ENCODE assay signal across 13 cellular contexts in the genomic region with DNA sequence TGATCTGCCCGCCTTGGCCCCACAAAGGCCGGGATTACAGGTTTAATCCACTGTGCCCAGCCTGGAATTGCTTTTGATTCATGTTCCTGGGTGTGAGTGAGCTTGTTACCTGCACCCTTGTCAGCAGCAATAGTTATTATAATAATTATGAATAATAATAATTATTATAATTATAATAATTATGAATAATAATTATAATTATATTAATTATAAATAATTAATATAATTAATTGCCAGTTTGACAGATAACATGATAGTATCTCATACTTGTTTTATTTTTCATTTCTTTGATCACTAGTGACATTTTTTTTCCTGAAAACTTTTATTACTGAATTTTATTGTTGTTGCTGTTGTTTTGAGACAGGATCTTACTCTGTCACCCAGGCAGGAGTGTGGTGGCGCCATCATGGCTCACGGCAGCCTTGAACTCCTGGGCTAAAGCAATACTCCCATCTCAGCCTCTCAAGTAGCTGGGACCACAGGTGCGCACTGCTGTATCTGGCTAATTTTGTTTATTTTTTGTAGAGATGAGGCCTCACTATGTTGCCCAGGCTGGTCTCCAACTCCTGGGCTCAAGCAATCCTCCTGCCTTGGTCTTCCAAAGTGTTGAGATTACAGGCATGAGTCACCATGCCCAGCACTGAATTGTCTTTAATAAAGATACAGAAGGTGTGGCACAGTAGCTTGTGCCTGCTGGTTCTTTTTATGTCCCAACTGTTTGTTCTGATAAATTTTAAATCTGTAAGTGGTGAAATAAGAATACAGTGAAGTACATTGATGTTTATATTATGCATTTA. TPM values are rescaled to one million over a fixed set of nuclear protein-coding genes. Genes with fewer than 3 reads are reported as not detected.
A peak's percentile ranks its signal among the peaks of the same experiment; 100 is the strongest.
DNase-seq lines count a peak whose midpoint lies in the region; ATAC-seq and TF ChIP-seq lines count a peak whose summit lies in the region.
"Had no signal": no experiment of that assay in that cellular context is flagged by ENCODE, and none has a peak within 500 bp of the region (broad histone marks: within the 10 kb centered on the region; RNA-seq: fewer than 3 reads in every experiment).

No MANE protein-coding gene starts in this region.

- H3K27me3 ChIP-seq in RWPE2 (ENCODE audit: insufficient read depth, poor library complexity, severe bottlenecking) (no peaks in the 10 kb centered on the region), esophagus squamous epithelium (no peaks in the 10 kb centered on the region), gastrocnemius medialis (no peaks in the 10 kb centered on the region)

- WGBS in esophagus squamous epithelium, 2 donors, result 83 to 97% methylated on average over 5 of the region's 5 CpGs

- H3K4me1 ChIP-seq in RWPE2 (ENCODE audit: insufficient read depth, poor library complexity, severe bottlenecking) (peaks cover 28% of the 10 kb centered on the region), esophagus squamous epithelium (peaks cover 40 to 73% (median 55%) of the 10 kb centered on the region in 3 donors), gastrocnemius medialis (peaks cover 77 to 86% of the 10 kb centered on the region in 2 donors)

- in situ Hi-C loops in gastrocnemius medialis (cut with MboI; ENCODE audit: low sequenced_read_pairs in 4 of 4), result loop anchor here in 1 of 4 donors (10.0 kb wide), 1 partner anchor 45 kb away; no protein-coding TSS in a partner anchor

- H3K4me3 ChIP-seq in RWPE2 (ENCODE audit: severe bottlenecking), result no peak overlapping the region
- H3K4me3 ChIP-seq in esophagus squamous epithelium, result no peak overlapping the region
- no peak overlapping the region for H3K4me3 ChIP-seq in gastrocnemius medialis

- TF ChIP-seq POLR2A in esophagus squamous epithelium (IDR thresholded peaks at IDR 0.05) (no peak), gastrocnemius medialis (IDR thresholded peaks at IDR 0.05) (no peak)

- intact Hi-C loops in esophagus squamous epithelium (cut with DNase I), result no loop called here
- intact Hi-C loops in gastrocnemius medialis (cut with DNase I; ENCODE audit: low total_unique reads), result no loop called here

- TF ChIP-seq CTCF in RWPE2 (IDR thresholded peaks at IDR 0.05; ENCODE audit: poor library complexity, severe bottlenecking) (no peak), esophagus squamous epithelium (IDR thresholded peaks at IDR 0.05) (no peak), gastrocnemius medialis (IDR thresholded peaks at IDR 0.05 in 4 of 5, conservative IDR thresholded peaks at IDR 0.05 in 1 of 5) (no peak)

- no peaks in the 10 kb centered on the region for H3K36me3 ChIP-seq in RWPE2 (ENCODE audit: low read depth)
- no peaks in the 10 kb centered on the region for H3K36me3 ChIP-seq in esophagus squamous epithelium
- H3K36me3 ChIP-seq in gastrocnemius medialis, result no peaks in the 10 kb centered on the region

- H3K27ac ChIP-seq in RWPE2 (ENCODE audit: poor library complexity, severe bottlenecking), result peak overlapping the region; percentile 78
- peak overlapping the region; percentile 50 to 89 (median 82) for H3K27ac ChIP-seq in esophagus squamous epithelium
- H3K27ac ChIP-seq in gastrocnemius medialis, result peak overlapping the region; percentile 81 to 94 (median 90)

- no peak for ATAC-seq in RWPE2 (ENCODE audit: low read depth)
- no peak for ATAC-seq in gastrocnemius medialis
- ATAC-seq in GM18858 (IDR thresholded peaks at IDR 0.05; ENCODE audit: unreplicated experiment), result no peak
- ATAC-seq: activated CD4-positive, CD25-positive, alpha-beta regulatory T cell treated with anti-CD3 and anti-CD28 coated beads, Interleukin-2, amount 50 U/mL, for 24 hours; naive thymus-derived CD4-positive, alpha-beta T cell; stimulated activated naive CD8-positive, alpha-beta T cell treated with anti-CD3 and anti-CD28 coated beads, Interleukin-15, amount 100 ng/mL, for 72 hours had no signal

- H3K9me3 ChIP-seq in RWPE2 (ENCODE audit: severe bottlenecking) (no peaks in the 10 kb centered on the region), esophagus squamous epithelium (no peaks in the 10 kb centered on the region), gastrocnemius medialis (no peaks in the 10 kb centered on the region)

- DNase-seq in EL (peak; percentile 30), RWPE2 (ENCODE audit: low spot score) (no peak), esophagus squamous epithelium (lab: John Stamatoyannopoulos, UW) (no peak), gastrocnemius medialis (no peak), ecto neural progenitor cell (ENCODE audit: low spot score) (no peak), DMS153 treated with DMSO at 0.1 percent for 48 hours (lab: John Stamatoyannopoulos, UW; ENCODE audit: unreplicated experiment) (no peak)
- no peak for DNase-seq in activated effector memory CD4-positive, alpha-beta T cell treated with Interleukin-2 at 50 U/mL for 16 hours
- DNase-seq: GOT3; naive thymus-derived CD4-positive, alpha-beta T cell; stimulated activated CD4-positive, alpha-beta T cell treated with anti-CD3 and anti-CD28 coated beads, Interleukin-2, amount 100 ng/mL, for 24 hours; stimulated activated naive CD8-positive, alpha-beta T cell treated with anti-CD3 and anti-CD28 coated beads, Interleukin-15, amount 100 ng/mL, for 72 hours had no signal

RNA-seq across cellular contexts. Expression of a gene that starts 20.9 kb away (rescaled TPM):
- total RNA-seq in esophagus squamous epithelium (10 to 100 TPM; 31.8 to 40.6 (median 37.7) TPM), gastrocnemius medialis (100 to 1,000 TPM in 2 of 4 donors, 10 to 100 TPM in 2; 59.5 to 109 (median 98.6) TPM)
